ENCODE assay signal across 9 cellular contexts in the genomic region with DNA sequence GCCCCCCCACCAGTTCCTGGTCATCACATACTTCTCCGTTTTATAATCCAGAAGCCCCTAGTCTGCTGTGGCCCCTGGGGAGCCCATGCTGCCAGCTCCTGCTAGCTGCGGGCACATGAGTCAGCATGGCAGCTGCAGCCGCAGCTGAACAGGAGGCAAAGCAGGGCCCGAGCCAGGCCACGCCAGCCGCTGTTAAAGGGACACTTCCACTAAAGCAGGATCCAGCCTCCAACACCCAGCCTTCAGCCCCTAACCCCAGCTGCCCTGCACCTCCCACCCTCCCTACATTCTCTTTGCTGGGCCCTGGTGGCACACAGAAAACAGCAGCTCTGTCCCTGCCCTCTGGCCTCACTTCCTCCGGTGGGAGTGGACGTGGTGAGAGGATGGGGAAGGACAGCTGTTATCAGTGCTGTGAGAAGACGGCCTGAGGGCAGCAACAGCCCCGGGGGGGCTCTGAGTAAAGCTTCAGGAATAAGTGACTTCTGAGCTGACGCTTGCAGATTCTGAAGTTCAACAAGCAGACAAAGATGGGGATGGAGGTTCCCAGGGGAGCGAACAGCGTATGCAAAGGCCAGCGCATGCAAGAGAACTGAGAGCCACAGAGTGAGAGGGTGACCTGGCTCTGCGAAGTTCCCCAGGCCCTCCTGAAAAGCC. TPM values are rescaled to one million over a fixed set of nuclear protein-coding genes. Genes with fewer than 3 reads are reported as not detected.
DNase-seq lines count a peak whose midpoint lies in the region; ATAC-seq and TF ChIP-seq lines count a peak whose summit lies in the region.
"Had no signal": no experiment of that assay in that cellular context is flagged by ENCODE, and none has a peak within 500 bp of the region (broad histone marks: within the 10 kb centered on the region; RNA-seq: fewer than 3 reads in every experiment).

No MANE protein-coding gene starts in this region.

- H3K27ac ChIP-seq in CD4-positive, CD25-positive, alpha-beta regulatory T cell (ENCODE audit: insufficient read depth, low read length, poor library complexity, severe bottlenecking): no peak overlapping the region
- peak overlapping the region in 2 of 4 donors; percentile 45 to 48 for H3K27ac ChIP-seq in sigmoid colon
- H3K27ac ChIP-seq: neutrophil had no signal

- no peaks in the 10 kb centered on the region for H3K36me3 ChIP-seq in CD4-positive, CD25-positive, alpha-beta regulatory T cell (ENCODE audit: control insufficient read depth, insufficient read depth, low read length)
- H3K36me3 ChIP-seq in sigmoid colon: no peaks in the 10 kb centered on the region
- H3K36me3 ChIP-seq: neutrophil had no signal

- no peaks in the 10 kb centered on the region for H3K27me3 ChIP-seq in CD4-positive, CD25-positive, alpha-beta regulatory T cell (ENCODE audit: control insufficient read depth, insufficient read depth, low read length)
- H3K27me3 ChIP-seq in sigmoid colon: no peaks in the 10 kb centered on the region

- intact Hi-C loops in left cardiac atrium (cut with DNase I): no loop called here
- intact Hi-C loops in sigmoid colon (cut with DNase I): loop anchor here (5.0 kb wide), 1 partner anchor 43 kb away; the partner anchor contains the start of gene THAP7

- H3K4me3 ChIP-seq in CD4-positive, CD25-positive, alpha-beta regulatory T cell (ENCODE audit: low read depth, low read length): no peak overlapping the region
- H3K4me3 ChIP-seq in sigmoid colon: peak overlapping the region; percentile 16 to 54 (median 48)

- WGBS in sigmoid colon, 2 donors: 18 to 20% methylated on average over 15 of the region's 15 CpGs

- H3K9me3 ChIP-seq in CD4-positive, CD25-positive, alpha-beta regulatory T cell (ENCODE audit: control insufficient read depth in 2 of 2, low read length in 2 of 2): no peaks in the 10 kb centered on the region
- H3K9me3 ChIP-seq in sigmoid colon: no peaks in the 10 kb centered on the region
- H3K9me3 ChIP-seq: neutrophil had no signal

- peaks cover 9% of the 10 kb centered on the region for H3K4me1 ChIP-seq in CD4-positive, CD25-positive, alpha-beta regulatory T cell (ENCODE audit: control insufficient read depth, insufficient read depth, low read length, poor library complexity, severe bottlenecking)
- H3K4me1 ChIP-seq in sigmoid colon: peaks cover 0 to 24% (median 18%) of the 10 kb centered on the region in 4 donors

- TF ChIP-seq EP300 in sigmoid colon (IDR thresholded peaks at IDR 0.05): no peak

- H3K4me1 Mint-ChIP-seq in CD4-positive, CD25-positive, alpha-beta regulatory T cell: peaks cover 0 to 25% (median 15%) of the 10 kb centered on the region in 4 donors
- peaks cover 24% of the 10 kb centered on the region for H3K4me1 Mint-ChIP-seq in activated T-cell treated with anti-CD3 and anti-CD28 coated beads, Interleukin-2, amount 50 U/mL, for 72 hours (ENCODE audit: low read depth)

- no peak for TF ChIP-seq POLR2A in sigmoid colon (IDR thresholded peaks at IDR 0.05)

- H3K27ac Mint-ChIP-seq in CD4-positive, CD25-positive, alpha-beta regulatory T cell: peak overlapping the region in 2 of 3 donors; percentile 38 to 42
- no peak overlapping the region for H3K27ac Mint-ChIP-seq in activated T-cell treated with anti-CD3 and anti-CD28 coated beads, Interleukin-2, amount 50 U/mL, for 72 hours

- TF ChIP-seq CTCF in sigmoid colon (IDR thresholded peaks at IDR 0.05): no peak

- peaks cover 0 to 1% (median 0%) of the 10 kb centered on the region in 7 donors for H3K9me3 Mint-ChIP-seq in CD4-positive, CD25-positive, alpha-beta regulatory T cell
- no peaks in the 10 kb centered on the region for H3K9me3 Mint-ChIP-seq in activated T-cell treated with anti-CD3 and anti-CD28 coated beads, Interleukin-2, amount 50 U/mL, for 72 hours

- ATAC-seq in CD4-positive, CD25-positive, alpha-beta regulatory T cell (ENCODE audit: low read depth in 2 of 2): no peak
- ATAC-seq in activated T-cell treated with anti-CD3 and anti-CD28 coated beads, Interleukin-2, amount 50 U/mL, for 72 hours (replicated peaks in 1 of 2): peak; percentile 35 to 50
- ATAC-seq in left cardiac atrium (peak; percentile 48 to 79), HG02852 (IDR thresholded peaks at IDR 0.05; ENCODE audit: unreplicated experiment) (no peak), HG02759 (IDR thresholded peaks at IDR 0.05; ENCODE audit: unreplicated experiment) (no peak), HG03342 (IDR thresholded peaks at IDR 0.05; ENCODE audit: unreplicated experiment) (no peak)

- DNase-seq in CD4-positive, CD25-positive, alpha-beta regulatory T cell: no peak
- DNase-seq in HS-5 (ENCODE audit: low read depth): peak; percentile 36
- no peak for DNase-seq in activated T-cell treated with anti-CD3 and anti-CD28 coated beads, Interleukin-2, amount 50 U/mL, for 72 hours
- DNase-seq in left cardiac atrium: peak; percentile 31
- no peak for DNase-seq in sigmoid colon

- H3K36me3 Mint-ChIP-seq in CD4-positive, CD25-positive, alpha-beta regulatory T cell: no peaks in the 10 kb centered on the region
- no peaks in the 10 kb centered on the region for H3K36me3 Mint-ChIP-seq in activated T-cell treated with anti-CD3 and anti-CD28 coated beads, Interleukin-2, amount 50 U/mL, for 72 hours (ENCODE audit: insufficient read depth in 2 of 2)

- peak overlapping the region in 2 of 4 donors; percentile 52 to 62 for H3K4me3 Mint-ChIP-seq in CD4-positive, CD25-positive, alpha-beta regulatory T cell
- peak overlapping the region; percentile 84 to 85 for H3K4me3 Mint-ChIP-seq in activated T-cell treated with anti-CD3 and anti-CD28 coated beads, Interleukin-2, amount 50 U/mL, for 72 hours

- peaks cover 42% of the 10 kb centered on the region for H3K27me3 Mint-ChIP-seq in CD4-positive, CD25-positive, alpha-beta regulatory T cell
- peaks cover 20% of the 10 kb centered on the region for H3K27me3 Mint-ChIP-seq in activated T-cell treated with anti-CD3 and anti-CD28 coated beads, Interleukin-2, amount 50 U/mL, for 72 hours (ENCODE audit: low read depth)

RNA-seq across cellular contexts. Expression of gene LRRC74B, which starts 0.7 kb away (rescaled TPM):
- 0.10 TPM for total RNA-seq in CD4-positive, CD25-positive, alpha-beta regulatory T cell
- polyA plus RNA-seq in CD4-positive, CD25-positive, alpha-beta regulatory T cell: not detected
- total RNA-seq in activated T-cell treated with anti-CD3 and anti-CD28 coated beads, Interleukin-2, amount 50 U/mL, for 72 hours: not detected
- total RNA-seq in left cardiac atrium (not detected), sigmoid colon (not detected)
- under 1 TPM in 2 of 3 donors, not detected in 1; under 0.01 to 0.06 TPM for polyA plus RNA-seq in sigmoid colon

RNA-seq across cellular contexts. Expression of gene SLC7A4, which starts 12.7 kb away (rescaled TPM):
- total RNA-seq in CD4-positive, CD25-positive, alpha-beta regulatory T cell: not detected
- polyA plus RNA-seq in CD4-positive, CD25-positive, alpha-beta regulatory T cell: under 1 TPM in 1 of 4 donors, not detected in 3; 0.09 TPM
- not detected for total RNA-seq in activated T-cell treated with anti-CD3 and anti-CD28 coated beads, Interleukin-2, amount 50 U/mL, for 72 hours
- total RNA-seq in left cardiac atrium: under 1 TPM; 0.47 to 0.68 TPM
- total RNA-seq in sigmoid colon: under 1 TPM in 3 of 4 donors, not detected in 1; 0.16 to 0.71 (median 0.41) TPM
- 1 to 10 TPM in 2 of 3 donors, under 1 TPM in 1; 0.46 to 2.6 (median 1.2) TPM for polyA plus RNA-seq in sigmoid colon

RNA-seq across cellular contexts. Expression of gene P2RX6, which starts 30.1 kb away (rescaled TPM):
- 0.59 TPM for total RNA-seq in CD4-positive, CD25-positive, alpha-beta regulatory T cell
- under 1 TPM in 1 of 4 donors, not detected in 3; 0.10 TPM for polyA plus RNA-seq in CD4-positive, CD25-positive, alpha-beta regulatory T cell
- under 1 TPM; 0.29 to 0.30 TPM for total RNA-seq in activated T-cell treated with anti-CD3 and anti-CD28 coated beads, Interleukin-2, amount 50 U/mL, for 72 hours
- total RNA-seq in left cardiac atrium (1 to 10 TPM; 2.2 to 4.6 TPM), sigmoid colon (1 to 10 TPM; 1.1 to 2.0 (median 1.3) TPM)
- under 1 TPM in 2 of 3 donors, not detected in 1; under 0.01 to 0.77 TPM for polyA plus RNA-seq in sigmoid colon

RNA-seq across cellular contexts. Expression of gene THAP7, which starts 43.1 kb away (rescaled TPM):
- 41.7 TPM for total RNA-seq in CD4-positive, CD25-positive, alpha-beta regulatory T cell
- polyA plus RNA-seq in CD4-positive, CD25-positive, alpha-beta regulatory T cell: 10 to 100 TPM; 38.5 to 58.0 (median 47.4) TPM
- 10 to 100 TPM; 29.5 to 31.2 TPM for total RNA-seq in activated T-cell treated with anti-CD3 and anti-CD28 coated beads, Interleukin-2, amount 50 U/mL, for 72 hours
- total RNA-seq in left cardiac atrium (10 to 100 TPM; 20.9 to 22.1 TPM), sigmoid colon (10 to 100 TPM; 39.2 to 59.4 (median 45.4) TPM)
- polyA plus RNA-seq in sigmoid colon: 10 to 100 TPM; 19.9 to 32.0 (median 22.2) TPM

Comparison
In these comparisons a context has a peak if more than half of its experiments do, and no peak if none do; other contexts are left out.
1. ATAC-seq: peak in activated T-cell treated with anti-CD3 and anti-CD28 coated beads, Interleukin-2, amount 50 U/mL, for 72 hours (2 of 2) and left cardiac atrium (2 of 2); none in CD4-positive, CD25-positive, alpha-beta regulatory T cell (0 of 2), HG02852 (single experiment), HG02759 (single experiment) and HG03342 (single experiment).
2. DNase-seq: peak in HS-5 (single experiment) and left cardiac atrium (single experiment); none in CD4-positive, CD25-positive, alpha-beta regulatory T cell (0 of 3), activated T-cell treated with anti-CD3 and anti-CD28 coated beads, Interleukin-2, amount 50 U/mL, for 72 hours (0 of 2) and sigmoid colon (single experiment).